1 cellular context compared by ENCODE assay signal in genomic region chr19:43725468-43725867, GRCh38.
TF ChIP-seq lines count a peak whose summit lies in the region.

No MANE protein-coding gene starts in this region.

TF ChIP-seq in GM12878, 131 proteins besides CTCF, POLR2A, EP300 and RAD21 (continued from another document):
- TF ChIP-seq ZBTB4 (CRISPR knock-in tag; IDR thresholded peaks at IDR 0.05) = no peak
- no peak for TF ChIP-seq HCFC1 (IDR thresholded peaks at IDR 0.05; ENCODE audit: low read length)
- no peak for TF ChIP-seq MXI1 (IDR thresholded peaks at IDR 0.05; ENCODE audit: low read depth, low read length)
- 0 out of 2 replicates have a peak, but pooled peaks have one; percentile 34 for TF ChIP-seq GATAD2B (conservative IDR thresholded peaks at IDR 0.05; ENCODE audit: low read depth)
- TF ChIP-seq SP1 (IDR thresholded peaks at IDR 0.05; ENCODE audit: low read depth, low read length) = no peak
- TF ChIP-seq HDAC6 (IDR thresholded peaks at IDR 0.05; ENCODE audit: unreplicated experiment) = no peak
- no peak for TF ChIP-seq BCL3 (IDR thresholded peaks at IDR 0.05; ENCODE audit: borderline replicate concordance, insufficient read depth, low read depth, low read length, poor library complexity, severe bottlenecking)
- TF ChIP-seq EZH2 (IDR thresholded peaks at IDR 0.05; ENCODE audit: borderline replicate concordance, control insufficient read depth, low read depth, low read length) = no peak
- TF ChIP-seq CBFB (IDR thresholded peaks at IDR 0.05; ENCODE audit: low read depth) = no peak
- no peak for TF ChIP-seq ELK1 (IDR thresholded peaks at IDR 0.05; ENCODE audit: low read depth, low read length)
- TF ChIP-seq ZSCAN29 (IDR thresholded peaks at IDR 0.05) = no peak
- peak; percentile 79; the same call in 1 of the 2 replicates for TF ChIP-seq SPI1 (IDR thresholded peaks at IDR 0.05; ENCODE audit: borderline replicate concordance, insufficient read depth, low read depth, low read length)
- no peak for TF ChIP-seq ZZZ3 (IDR thresholded peaks at IDR 0.05; ENCODE audit: control insufficient read depth, insufficient read length, low read depth)
- no peak for TF ChIP-seq CBX3 (IDR thresholded peaks at IDR 0.05; ENCODE audit: borderline replicate concordance, low read depth)
- no peak for TF ChIP-seq RBBP5 (conservative IDR thresholded peaks at IDR 0.05)
- peak; percentile 65; the same call in 1 of the 2 replicates for TF ChIP-seq MTA3 (IDR thresholded peaks at IDR 0.05; ENCODE audit: borderline replicate concordance, low read length)
- no peak for TF ChIP-seq TCF7 (IDR thresholded peaks at IDR 0.05; ENCODE audit: borderline replicate concordance)
- TF ChIP-seq STAT3 (IDR thresholded peaks at IDR 0.05; ENCODE audit: low read depth, low read length) = no peak
- no peak for TF ChIP-seq NRF1 (conservative IDR thresholded peaks at IDR 0.05; ENCODE audit: low read depth, low read length)
- TF ChIP-seq TARDBP (IDR thresholded peaks at IDR 0.05; ENCODE audit: borderline replicate concordance) = no peak
- TF ChIP-seq ESRRA (IDR thresholded peaks at IDR 0.05; ENCODE audit: low read length) = peak; percentile 81; the same call in 1 of the 2 replicates
- no peak for TF ChIP-seq NR2C2 (IDR thresholded peaks at IDR 0.05; ENCODE audit: borderline replicate concordance, control insufficient read depth, insufficient read length, low read depth)
- no peak for TF ChIP-seq JUNB (IDR thresholded peaks at IDR 0.05)
- no peak for TF ChIP-seq ZNF274 (IDR thresholded peaks at IDR 0.05; ENCODE audit: insufficient read depth, insufficient read length)
- TF ChIP-seq SRF (IDR thresholded peaks at IDR 0.05; ENCODE audit: low read depth in 2 of 2, low read length in 2 of 2) = peak in 1 of 2 experiments; percentile 61; a peak in 1 of 4 replicates
- no peak for TF ChIP-seq RCOR1 (conservative IDR thresholded peaks at IDR 0.05; ENCODE audit: low read depth, low read length)
- peak; percentile 80; the same call in 1 of the 2 replicates for TF ChIP-seq FOXM1 (IDR thresholded peaks at IDR 0.05; ENCODE audit: low read depth, low read length)
